Comparison of ENCODE assay signal across 9 cellular contexts in genomic region chr4:171650543-171650942, GRCh38.
DNase-seq lines count a peak whose midpoint lies in the region; ATAC-seq and TF ChIP-seq lines count a peak whose summit lies in the region.
"Had no signal": no experiment of that assay in that cellular context is flagged by ENCODE, and none has a peak within 500 bp of the region (broad histone marks: within the 10 kb centered on the region; RNA-seq: fewer than 3 reads in every experiment).

No MANE protein-coding gene starts in this region.

- no peaks in the 10 kb centered on the region for H3K9me3 Mint-ChIP-seq in MCF 10A (ENCODE audit: unreplicated experiment)

- H3K9me3 ChIP-seq in mammary epithelial cell (replicated peaks; ENCODE audit: insufficient read depth, low read length) (no peaks in the 10 kb centered on the region), OCI-LY1 (ENCODE audit: low read length) (no peaks in the 10 kb centered on the region), mucosa of descending colon (no peaks in the 10 kb centered on the region), thyroid gland (no peaks in the 10 kb centered on the region)

- DNase-seq in MCF 10A (ENCODE audit: unreplicated experiment) (peak; percentile 8), mammary epithelial cell (no peak), mucosa of descending colon (no peak), Ammon's horn (ENCODE audit: low spot score) (no peak), thyroid gland (no peak)
- no peak for DNase-seq in stimulated activated CD4-positive, alpha-beta T cell treated with anti-CD3 and anti-CD28 coated beads, Interleukin-12 subunit alpha, Interleukin-12 subunit beta, amount 100 ng/mL, for 4 hours

- H3K4me1 Mint-ChIP-seq in MCF 10A (ENCODE audit: insufficient read depth, unreplicated experiment), result no peaks in the 10 kb centered on the region

- H3K4me3 ChIP-seq in mammary epithelial cell (replicated peaks in 1 of 3; ENCODE audit: insufficient read depth in 1 of 3, low read depth in 2 of 3, low read length in 3 of 3) (no peak overlapping the region), OCI-LY1 (ENCODE audit: low read depth, low read length, poor library complexity, severe bottlenecking) (no peak overlapping the region), mucosa of descending colon (no peak overlapping the region), thyroid gland (replicated peaks in 1 of 3) (no peak overlapping the region)

- CTCF ChIA-PET in MCF 10A (lab: Yijun Ruan, JAX) (no interaction called here), mammary epithelial cell (lab: Charles Lee; ENCODE audit: low non-redundant PET) (no interaction called here)

- no peak overlapping the region for H3K9ac ChIP-seq in mammary epithelial cell (ENCODE audit: insufficient read depth, low read length)
- no peak overlapping the region for H3K9ac ChIP-seq in OCI-LY1 (ENCODE audit: low read length)

- POLR2A ChIA-PET in MCF 10A (lab: Yijun Ruan, JAX), result interaction anchor here (1.2 kb wide), 1 partner anchor 42 kb away, joined by 3 read pairs; no protein-coding TSS in a partner anchor

- dilution Hi-C loops in mammary epithelial cell (cut with HindIII; ENCODE audit: low sequenced_read_pairs), result no loop called here

- H3K27me3 ChIP-seq in mammary epithelial cell (ENCODE audit: insufficient read depth, low read length) (no peaks in the 10 kb centered on the region), OCI-LY1 (ENCODE audit: insufficient read depth, low read length) (no peaks in the 10 kb centered on the region), thyroid gland (no peaks in the 10 kb centered on the region)

- TF ChIP-seq CTCF in MCF 10A (IDR thresholded peaks at IDR 0.05; ENCODE audit: unreplicated experiment) (no peak), mammary epithelial cell (conservative IDR thresholded peaks at IDR 0.05 in 1 of 2, IDR thresholded peaks at IDR 0.05 in 1 of 2; ENCODE audit: extremely low read depth in 1 of 2, insufficient read depth in 1 of 2, low read depth in 1 of 2, low read length in 2 of 2) (no peak), OCI-LY1 (IDR thresholded peaks at IDR 0.05; ENCODE audit: low read length) (peak; percentile 16; the same call in 1 of the 2 replicates), mucosa of descending colon (IDR thresholded peaks at IDR 0.05) (no peak), thyroid gland (IDR thresholded peaks at IDR 0.05) (no peak)

- H3K4me2 ChIP-seq in mammary epithelial cell (ENCODE audit: insufficient read depth, low read depth, low read length) (no peak overlapping the region), OCI-LY1 (ENCODE audit: low read length) (no peak overlapping the region)

- intact Hi-C loops in MCF 10A (cut with micrococcal nuclease) (no loop called here), mammary epithelial cell (cut with micrococcal nuclease) (no loop called here), mucosa of descending colon (cut with DNase I, micrococcal nuclease) (no loop called here), thyroid gland (cut with DNase I) (no loop called here)

- H3K27ac ChIP-seq in mammary epithelial cell (ENCODE audit: insufficient read depth, low read depth, low read length) (no peak overlapping the region), OCI-LY1 (ENCODE audit: low read depth, low read length, poor library complexity, severe bottlenecking) (no peak overlapping the region), thyroid gland (no peak overlapping the region)

- no peaks in the 10 kb centered on the region for H3F3A ChIP-seq in OCI-LY1 (ENCODE audit: insufficient read depth, low read length)

- 75% methylated on average over 1 of the region's 2 CpGs for WGBS in mammary epithelial cell (ENCODE audit: low coverage, missing lambda C conversion rate)
- 20 to 63% methylated on average over 1 to 2 of the region's 2 CpGs for WGBS in thyroid gland, 2 donors

- no peaks in the 10 kb centered on the region for H3K36me3 ChIP-seq in mammary epithelial cell (ENCODE audit: insufficient read depth, low read length)
- H3K36me3 ChIP-seq in OCI-LY1 (ENCODE audit: insufficient read depth, low read length), result no peaks in the 10 kb centered on the region
- no peaks in the 10 kb centered on the region for H3K36me3 ChIP-seq in mucosa of descending colon (ENCODE audit: low read depth)
- H3K36me3 ChIP-seq in thyroid gland, result no peaks in the 10 kb centered on the region

- H3K36me3 Mint-ChIP-seq in MCF 10A (ENCODE audit: insufficient read depth, unreplicated experiment), result no peaks in the 10 kb centered on the region

- H3K9me2 ChIP-seq in OCI-LY1 (ENCODE audit: low read depth, low read length), result no peaks in the 10 kb centered on the region

- no TSS peak for BruUV-seq in MCF 10A (replicated peaks; lab: Mats Ljungman, UMichigan)
- no TSS peak for BruUV-seq in mammary epithelial cell (replicated peaks; lab: Mats Ljungman, UMichigan)

- H3K4me1 ChIP-seq in mammary epithelial cell (ENCODE audit: insufficient read depth, low read length) (no peaks in the 10 kb centered on the region), OCI-LY1 (ENCODE audit: insufficient read depth, low read length, severe bottlenecking) (no peaks in the 10 kb centered on the region), mucosa of descending colon (ENCODE audit: low read depth) (no peaks in the 10 kb centered on the region), thyroid gland (no peaks in the 10 kb centered on the region)

- in situ Hi-C loops in mammary epithelial cell (cut with MboI; ENCODE audit: low sequenced_read_pairs in 2 of 2), result no loop called here

- H3K4me3 Mint-ChIP-seq in MCF 10A (ENCODE audit: unreplicated experiment), result no peak overlapping the region

- no peak for TF ChIP-seq POLR2A in thyroid gland (IDR thresholded peaks at IDR 0.05)

- H3K27me3 Mint-ChIP-seq in MCF 10A (ENCODE audit: insufficient read depth, unreplicated experiment), result peaks cover 75% of the 10 kb centered on the region

- no peaks in the 10 kb centered on the region for H4K20me1 ChIP-seq in mammary epithelial cell (ENCODE audit: insufficient read depth, low read length)
- no peaks in the 10 kb centered on the region for H4K20me1 ChIP-seq in OCI-LY1 (ENCODE audit: insufficient read depth, low read length)

- peak; percentile 71 for ATAC-seq in HG02763 (IDR thresholded peaks at IDR 0.05; ENCODE audit: unreplicated experiment)
- ATAC-seq in mucosa of descending colon, result no peak
- ATAC-seq: esophagus mucosa had no signal

- no peak overlapping the region for H3K27ac Mint-ChIP-seq in MCF 10A (ENCODE audit: low read depth, unreplicated experiment)

- H2AFZ ChIP-seq in mammary epithelial cell (ENCODE audit: low read depth, low read length) (no peak overlapping the region), OCI-LY1 (ENCODE audit: low read length) (no peak overlapping the region)

- H3K79me2 ChIP-seq in mammary epithelial cell (ENCODE audit: insufficient read depth, low read length) (no peaks in the 10 kb centered on the region), OCI-LY1 (ENCODE audit: insufficient read depth, low read length) (no peaks in the 10 kb centered on the region)
